In the genomic region with DNA sequence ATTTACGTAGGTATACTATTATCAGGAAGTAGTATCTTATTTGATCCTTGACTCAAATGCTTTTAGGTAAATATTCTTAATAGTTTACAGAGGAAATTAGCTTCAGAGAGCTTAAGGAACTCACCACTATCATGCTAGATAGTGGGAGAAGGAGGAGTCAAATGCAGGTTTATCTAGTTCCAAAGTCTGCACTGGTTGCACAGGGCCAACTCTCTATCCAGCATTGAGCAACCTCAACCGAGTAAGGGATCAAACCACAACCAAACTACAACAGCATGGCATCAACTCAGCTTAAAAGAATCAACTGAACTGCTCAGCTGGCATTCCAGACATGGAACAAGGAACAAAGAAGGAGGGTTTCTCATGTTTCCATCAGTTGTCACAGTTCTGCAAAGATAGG, we compare ENCODE assay signal across 31 cellular contexts.
"Had no signal": no experiment of that assay in that cellular context is flagged by ENCODE, and none has a peak within 500 bp of the region (broad histone marks: within the 10 kb centered on the region; RNA-seq: fewer than 3 reads in every experiment).

No MANE protein-coding gene starts in this region.

- H3K4me1 ChIP-seq: gastroesophageal sphincter, left ventricle myocardium inferior, upper lobe of left lung, vagina had no signal

- H3K36me3 ChIP-seq: adrenal gland, cardiac muscle cell, gastroesophageal sphincter, left ventricle myocardium inferior, upper lobe of left lung, vagina had no signal

- H3K4me3 ChIP-seq: adrenal gland, cardiac muscle cell, coronary artery, dorsolateral prefrontal cortex, gastroesophageal sphincter, left ventricle myocardium inferior, mucosa of descending colon, skin epidermis, upper lobe of left lung, vagina had no signal

- H3K27me3 ChIP-seq: adrenal gland, cardiac muscle cell, upper lobe of left lung, vagina had no signal

- H3K27ac ChIP-seq: adrenal gland, cardiac muscle cell, coronary artery, dorsolateral prefrontal cortex, gastroesophageal sphincter, left ventricle myocardium inferior, skin epidermis, upper lobe of left lung, vagina, VCaP had no signal

- H3K9me3 ChIP-seq: adrenal gland, gastroesophageal sphincter, left ventricle myocardium inferior, mucosa of descending colon, upper lobe of left lung, vagina had no signal

- ATAC-seq: gastroesophageal sphincter; mucosa of descending colon; sciatic nerve; stimulated activated effector memory CD8-positive, alpha-beta T cell treated with anti-CD3 and anti-CD28 coated beads, Interleukin-12 subunit alpha, Interleukin-12 subunit beta, amount 100 ng/mL, for 72 hours had no signal

- H3K27ac Mint-ChIP-seq: activated naive CD4-positive, alpha-beta T cell treated with anti-CD3 and anti-CD28 coated beads for 36 hours; activated naive CD8-positive, alpha-beta T cell treated with anti-CD3 and anti-CD28 coated beads for 36 hours; activated T-helper 1 cell treated with anti-CD3 and anti-CD28 coated beads, Interleukin-12 subunit alpha, Interleukin-12 subunit beta, Interleukin-2, Interleukin-4 antibody, amounts not matched to agents 30 ng/mL and 10 ng/mL and 1 ng/mL, durations not matched to agents 14 hours and 24 hours and 36 hours; nephron; progenitor cell of endocrine pancreas; stimulated activated effector memory CD8-positive, alpha-beta T cell treated with anti-CD3 and anti-CD28 coated beads, Interleukin-12 subunit alpha, Interleukin-12 subunit beta, amount 100 ng/mL, for 72 hours; stimulated activated naive CD8-positive, alpha-beta T cell treated with anti-CD3 and anti-CD28 coated beads, Interleukin-15, Interleukin-2, amounts not matched to agents 100 ng/mL and 50 ng/mL, for 24 hours had no signal

- H3K36me3 Mint-ChIP-seq: activated naive CD8-positive, alpha-beta T cell treated with anti-CD3 and anti-CD28 coated beads for 36 hours; brain; stimulated activated effector memory CD8-positive, alpha-beta T cell treated with anti-CD3 and anti-CD28 coated beads, Interleukin-12 subunit alpha, Interleukin-12 subunit beta, amount 100 ng/mL, for 72 hours had no signal

- DNase-seq: activated CD4-positive, alpha-beta T cell treated with anti-CD3 and anti-CD28 coated beads for 4 hours; activated CD4-positive, alpha-beta T cell treated with anti-CD3 and anti-CD28 coated beads, Interleukin-2, amount 50 U/mL, for 4 hours; activated effector memory CD4-positive, alpha-beta T cell treated with anti-CD3 and anti-CD28 coated beads, Interleukin-2, amount 50 U/mL, for 16 hours; activated naive CD4-positive, alpha-beta T cell treated with anti-CD3 and anti-CD28 coated beads for 36 hours; activated naive CD8-positive, alpha-beta T cell treated with anti-CD3 and anti-CD28 coated beads for 36 hours; activated T-cell treated with anti-CD3 and anti-CD28 coated beads, Interleukin-2, amount 50 U/mL, for 1 hour; adrenal gland; aorta; cerebellar nuclear complex; dorsolateral prefrontal cortex; effector memory CD4-positive, alpha-beta T cell; erythroblast; head of caudate nucleus; hypothalamus; left ventricle myocardium inferior; mucosa of descending colon; stimulated activated CD4-positive, alpha-beta T cell treated with anti-CD3 and anti-CD28 coated beads, Interleukin-4, amount 100 ng/mL, for 24 hours; upper lobe of left lung had no signal

- H3K4me3 Mint-ChIP-seq: activated naive CD4-positive, alpha-beta T cell treated with anti-CD3 and anti-CD28 coated beads for 36 hours; activated naive CD8-positive, alpha-beta T cell treated with anti-CD3 and anti-CD28 coated beads for 36 hours; activated T-helper 1 cell treated with anti-CD3 and anti-CD28 coated beads, Interleukin-12 subunit alpha, Interleukin-12 subunit beta, Interleukin-2, Interleukin-4 antibody, amounts not matched to agents 30 ng/mL and 10 ng/mL and 1 ng/mL, durations not matched to agents 14 hours and 24 hours and 36 hours; brain; nephron; stimulated activated effector memory CD8-positive, alpha-beta T cell treated with anti-CD3 and anti-CD28 coated beads, Interleukin-12 subunit alpha, Interleukin-12 subunit beta, amount 100 ng/mL, for 72 hours; stimulated activated naive CD8-positive, alpha-beta T cell treated with anti-CD3 and anti-CD28 coated beads, Interleukin-15, Interleukin-2, amounts not matched to agents 100 ng/mL and 50 ng/mL, for 24 hours had no signal

- H3K9me3 Mint-ChIP-seq: activated naive CD4-positive, alpha-beta T cell treated with anti-CD3 and anti-CD28 coated beads for 36 hours; activated naive CD8-positive, alpha-beta T cell treated with anti-CD3 and anti-CD28 coated beads for 36 hours; nephron; stimulated activated effector memory CD8-positive, alpha-beta T cell treated with anti-CD3 and anti-CD28 coated beads, Interleukin-12 subunit alpha, Interleukin-12 subunit beta, amount 100 ng/mL, for 72 hours had no signal
